ENCODE assay signal across 8 cellular contexts in the genomic region with DNA sequence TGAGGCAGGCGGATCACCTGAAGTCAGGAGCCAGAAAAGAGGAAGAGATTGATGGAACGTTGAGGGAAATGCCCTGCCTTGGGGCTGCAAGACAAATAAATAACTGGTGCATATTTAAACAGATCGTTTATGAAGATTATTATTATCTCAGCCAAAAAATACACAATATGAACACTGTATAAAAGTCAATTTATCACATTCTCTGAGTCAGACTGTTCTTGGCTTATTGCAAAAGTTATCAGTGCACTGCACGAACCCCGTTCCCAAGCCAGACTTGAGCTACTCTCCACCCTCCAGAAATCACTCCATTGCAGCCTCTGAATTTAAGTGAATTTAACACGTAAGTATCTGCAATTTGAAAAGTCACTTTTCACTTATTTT. TPM values are rescaled to one million over a fixed set of nuclear protein-coding genes. Genes with fewer than 3 reads are reported as not detected.
A peak's percentile ranks its signal among the peaks of the same experiment; 100 is the strongest.
DNase-seq lines count a peak whose midpoint lies in the region; ATAC-seq and TF ChIP-seq lines count a peak whose summit lies in the region.

No MANE protein-coding gene starts in this region.

- WGBS in esophagus squamous epithelium, 2 donors, result 20 to 27% methylated on average over 6 of the region's 6 CpGs

- H3K27ac Mint-ChIP-seq in progenitor cell of endocrine pancreas, result no peak overlapping the region

- peaks cover 7% of the 10 kb centered on the region for H3K27me3 Mint-ChIP-seq in progenitor cell of endocrine pancreas

- H3K4me3 ChIP-seq in SJCRH30, result peak overlapping the region; percentile 90
- H3K4me3 ChIP-seq in esophagus squamous epithelium, result peak overlapping the region; percentile 60 to 90 (median 80)
- no peak overlapping the region for H3K4me3 ChIP-seq in H7 (ENCODE audit: insufficient read depth, low read depth, low read length)

- no peak for TF ChIP-seq POLR2A in esophagus squamous epithelium (IDR thresholded peaks at IDR 0.05)

- H3K4me1 Mint-ChIP-seq in progenitor cell of endocrine pancreas (ENCODE audit: low read depth), result peaks cover 27% of the 10 kb centered on the region

- no peaks in the 10 kb centered on the region for H3K36me3 Mint-ChIP-seq in progenitor cell of endocrine pancreas (ENCODE audit: insufficient read depth)

- no peaks in the 10 kb centered on the region for H3K9me3 Mint-ChIP-seq in progenitor cell of endocrine pancreas (ENCODE audit: low read depth)

- H3K4me1 ChIP-seq in SJCRH30 (peaks cover 10% of the 10 kb centered on the region), esophagus squamous epithelium (peaks cover 28 to 65% (median 34%) of the 10 kb centered on the region in 3 donors)

- H3K36me3 ChIP-seq in SJCRH30, result no peaks in the 10 kb centered on the region
- H3K36me3 ChIP-seq in esophagus squamous epithelium, result no peaks in the 10 kb centered on the region
- no peaks in the 10 kb centered on the region for H3K36me3 ChIP-seq in H7 (replicated peaks; ENCODE audit: control insufficient read depth, insufficient read depth, low read length)

- no peaks in the 10 kb centered on the region for H3K9me3 ChIP-seq in SJCRH30 (replicated peaks)
- no peaks in the 10 kb centered on the region for H3K9me3 ChIP-seq in esophagus squamous epithelium

- ATAC-seq in HG03342 (IDR thresholded peaks at IDR 0.05; ENCODE audit: unreplicated experiment) (no peak), HG03045 (IDR thresholded peaks at IDR 0.05; ENCODE audit: unreplicated experiment) (no peak)

- TF ChIP-seq CTCF in esophagus squamous epithelium (IDR thresholded peaks at IDR 0.05), result no peak
- no peak for TF ChIP-seq CTCF in progenitor cell of endocrine pancreas (IDR thresholded peaks at IDR 0.05; ENCODE audit: unreplicated experiment)

- H3K4me3 Mint-ChIP-seq in progenitor cell of endocrine pancreas (ENCODE audit: low read depth), result peak overlapping the region; percentile 83

- DNase-seq in ELR (ENCODE audit: low read depth) (peak; percentile 58), SJCRH30 (no peak), esophagus squamous epithelium (lab: John Stamatoyannopoulos, UW) (no peak), progenitor cell of endocrine pancreas (ENCODE audit: low spot score, unreplicated experiment) (no peak), H7 (no peak)
- DNase-seq in stimulated activated CD4-positive, alpha-beta T cell treated with anti-CD3 and anti-CD28 coated beads, Interleukin-15, amount 100 ng/mL, for 24 hours, result no peak

- H3K27me3 ChIP-seq in SJCRH30 (no peaks in the 10 kb centered on the region), esophagus squamous epithelium (no peaks in the 10 kb centered on the region), H7 (ENCODE audit: control insufficient read depth, insufficient read depth, low read length) (peaks cover 3% of the 10 kb centered on the region; the same call in 1 of the 2 replicates)

- H3K27ac ChIP-seq in SJCRH30, result no peak overlapping the region
- peak overlapping the region in 3 of 4 donors; percentile 87 to 96 (median 94) for H3K27ac ChIP-seq in esophagus squamous epithelium

- intact Hi-C loops in esophagus squamous epithelium (cut with DNase I), result no loop called here

RNA-seq across cellular contexts. Expression of gene DNMBP, which starts 1.6 kb away (rescaled TPM):
- total RNA-seq in SJCRH30 (2014; rRNA removed; shearing (Covaris generic)), result 6.4 and 6.9 TPM in 2 replicates
- 10 to 100 TPM in 3 of 4 donors, 1 to 10 TPM in 1; 9.5 to 15.8 (median 11.4) TPM for total RNA-seq in esophagus squamous epithelium
- total RNA-seq in progenitor cell of endocrine pancreas, result 43.8 and 47.5 TPM in 2 replicates
- 8.5 and 16.9 TPM in 2 replicates for total RNA-seq in H7 (2014; rRNA removed; shearing (Covaris generic))
